ENCODE assay signal across 20 cellular contexts in genomic region chr2:126898636-126899035, GRCh38. TPM values are rescaled to one million over a fixed set of nuclear protein-coding genes. Genes with fewer than 3 reads are reported as not detected.
DNase-seq lines count a peak whose midpoint lies in the region; ATAC-seq and TF ChIP-seq lines count a peak whose summit lies in the region.
"Had no signal": no experiment of that assay in that cellular context is flagged by ENCODE, and none has a peak within 500 bp of the region (broad histone marks: within the 10 kb centered on the region; RNA-seq: fewer than 3 reads in every experiment).

Gene TEX51 (plus strand): TSS chr2:126898890. CDS start chr2:126898919, 29 bp downstream.

- no peaks in the 10 kb centered on the region for H3K36me3 ChIP-seq in lower lobe of right lung
- no peaks in the 10 kb centered on the region for H3K36me3 ChIP-seq in spleen
- H3K36me3 ChIP-seq: BLaER1 treated with 17β-estradiol and CSF1 and Interleukin-3, amounts not matched to agents 10 nM and 100 nM; HAP-1 had no signal

- H3K4me1 ChIP-seq in lower lobe of right lung (no peaks in the 10 kb centered on the region), spleen (no peaks in the 10 kb centered on the region)
- H3K4me1 ChIP-seq: A549, HAP-1 had no signal

- 78 to 92% (median 82%) methylated on average over 5 of the region's 5 CpGs for WGBS in spleen, 5 donors

- TF ChIP-seq POLR2A in spleen (IDR thresholded peaks at IDR 0.05), result no peak

- H3K4me3 ChIP-seq in coronary artery, result no peak within 1 kb of the TSS
- H3K4me3 ChIP-seq in lower lobe of right lung, result no peak within 1 kb of the TSS
- no peak within 1 kb of the TSS for H3K4me3 ChIP-seq in spleen
- H3K4me3 ChIP-seq: A549; BLaER1 treated with 17β-estradiol and CSF1 and Interleukin-3, amounts not matched to agents 10 nM and 100 nM; HAP-1 had no signal

- H3K27ac ChIP-seq in coronary artery (no peak within 1 kb of the TSS), lower lobe of right lung (no peak within 1 kb of the TSS), spleen (no peak within 1 kb of the TSS)
- H3K27ac ChIP-seq: A549; BLaER1 treated with 17β-estradiol and CSF1 and Interleukin-3, amounts not matched to agents 10 nM and 100 nM; HL-60; RWPE1 had no signal

- TF ChIP-seq CTCF in coronary artery (IDR thresholded peaks at IDR 0.05) (no peak), lower lobe of right lung (IDR thresholded peaks at IDR 0.05) (no peak), spleen (IDR thresholded peaks at IDR 0.05 in 8 of 11, conservative IDR thresholded peaks at IDR 0.05 in 3 of 11) (no peak)

- intact Hi-C loops in lower lobe of right lung (cut with DNase I), result no loop called here
- intact Hi-C loops in spleen (cut with DNase I; ENCODE audit: low total_unique reads), result no loop called here

- no peak for ATAC-seq in lower lobe of right lung
- ATAC-seq: A549 had no signal

- H3K27me3 ChIP-seq in lower lobe of right lung (ENCODE audit: low read depth), result no peaks in the 10 kb centered on the region
- H3K27me3 ChIP-seq in spleen (replicated peaks in 1 of 7), result peaks cover 0 to 16% (median 0%) of the 10 kb centered on the region in 7 donors
- H3K27me3 ChIP-seq: BLaER1 treated with 17β-estradiol and CSF1 and Interleukin-3, amounts not matched to agents 10 nM and 100 nM had no signal

- H3K9me3 ChIP-seq in lower lobe of right lung (no peaks in the 10 kb centered on the region), spleen (peaks cover 0 to 10% (median under 1%) of the 10 kb centered on the region in 8 donors)
- H3K9me3 ChIP-seq: A549, HAP-1 had no signal

- DNase-seq in activated effector memory CD4-positive, alpha-beta T cell treated with anti-CD3 and anti-CD28 coated beads, Interleukin-2, amount 50 U/mL, for 16 hours, result peak; percentile 12
- no peak for DNase-seq in activated effector memory CD4-positive, alpha-beta T cell treated with Interleukin-2 at 50 U/mL for 16 hours
- peak; percentile 28 for DNase-seq in coronary artery (ENCODE audit: low spot score)
- DNase-seq in lower lobe of right lung, result peak; percentile 11
- DNase-seq in spleen, result peak; percentile 49
- no peak for DNase-seq in cerebellar cortex (ENCODE audit: low spot score)
- no peak for DNase-seq in hepatic stellate cell (ENCODE audit: low spot score)
- DNase-seq in NCI-H446 treated with DMSO at 0.1 percent for 48 hours (lab: John Stamatoyannopoulos, UW), result no peak
- DNase-seq: CD8-positive, alpha-beta memory T cell; DMS79; NCI-H1105 treated with DMSO at 0.1 percent for 48 hours; NCI-H187 treated with DMSO at 0.1 percent for 48 hours; NCI-H2171; NCI-H446; NK-92 treated with Interleukin-12 subunit alpha and Interleukin-12 subunit beta, amount 100 ng/mL, for 24 hours had no signal

RNA-seq across cellular contexts. Expression of gene TEX51, which starts in this region (rescaled TPM):
- total RNA-seq in lower lobe of right lung, result not detected
- total RNA-seq in spleen, result not detected
- polyA plus RNA-seq in spleen, result not detected
- total RNA-seq: CD8-positive, alpha-beta memory T cell had no signal
- polyA plus RNA-seq: A549; CD8-positive, alpha-beta memory T cell had no signal

Comparison
In these comparisons a context has a peak if more than half of its experiments do, and no peak if none do; other contexts are left out.
1. DNase-seq: peak in activated effector memory CD4-positive, alpha-beta T cell treated with anti-CD3 and anti-CD28 coated beads, Interleukin-2, amount 50 U/mL, for 16 hours (single experiment) and coronary artery (single experiment); none in activated effector memory CD4-positive, alpha-beta T cell treated with Interleukin-2 at 50 U/mL for 16 hours (single experiment), cerebellar cortex (single experiment), hepatic stellate cell (single experiment) and NCI-H446 treated with DMSO at 0.1 percent for 48 hours (single experiment).
2. Peak in DNase-seq in lower lobe of right lung; RNA of the gene not detected or under 1 TPM.
3. Peak in DNase-seq in spleen; RNA of the gene not detected or under 1 TPM.